1 cellular context compared by ENCODE assay signal in genomic region chr9:36018755-36019720, GRCh38.
TF ChIP-seq lines count a peak whose summit lies in the region.

No MANE protein-coding gene starts in this region.

TF ChIP-seq in H1, 55 proteins besides CTCF, POLR2A, EP300 and RAD21:
- TF ChIP-seq KDM4A (IDR thresholded peaks at IDR 0.05; ENCODE audit: low read depth, low read length, severe bottlenecking) (no peak), EGR1 (IDR thresholded peaks at IDR 0.05; ENCODE audit: borderline replicate concordance, low read depth, low read length) (no peak), KDM5A (IDR thresholded peaks at IDR 0.05; ENCODE audit: low read length) (no peak), CHD2 (IDR thresholded peaks at IDR 0.05; ENCODE audit: low read length) (no peak), SP2 (IDR thresholded peaks at IDR 0.05; ENCODE audit: low read length) (no peak), TAF1 (IDR thresholded peaks at IDR 0.05; ENCODE audit: low read depth, low read length) (no peak), CHD1 (IDR thresholded peaks at IDR 0.05; ENCODE audit: low read depth, low read length) (no peak), CHD7 (IDR thresholded peaks at IDR 0.05; ENCODE audit: insufficient replicate concordance, low read length) (no peak)
